ENCODE assay signal across 1 cellular context in the genomic region with DNA sequence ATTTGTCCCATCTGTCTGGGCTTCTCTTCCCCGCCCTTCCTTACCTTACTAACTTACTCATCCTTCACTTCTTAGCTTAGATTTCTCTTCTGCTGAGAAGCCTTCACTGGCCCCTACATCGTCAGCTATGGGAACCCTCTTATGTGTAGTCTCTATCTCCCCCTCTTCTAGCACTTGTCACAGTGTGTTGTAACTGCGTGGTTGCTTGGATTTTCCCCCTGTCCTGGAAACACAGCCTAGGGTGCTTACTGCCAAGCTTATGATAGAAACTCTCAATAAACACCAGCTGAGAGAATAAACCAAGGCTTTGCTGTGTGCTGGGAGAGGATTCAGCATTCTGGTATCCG.
TF ChIP-seq lines count a peak whose summit lies in the region.

No MANE protein-coding gene starts in this region.

TF ChIP-seq in HepG2, 621 proteins besides CTCF, POLR2A, EP300 and RAD21 (continued from another document):
- TF ChIP-seq DPF2 (CRISPR knock-in tag; IDR thresholded peaks at IDR 0.05; ENCODE audit: borderline replicate concordance, low read depth) = peak; percentile 10; the same call in 1 of the 2 replicates
- no peak for TF ChIP-seq SIN3A (IDR thresholded peaks at IDR 0.05; ENCODE audit: borderline replicate concordance, low read depth, low read length)
- TF ChIP-seq ZZZ3 (CRISPR knock-in tag; IDR thresholded peaks at IDR 0.05; ENCODE audit: borderline replicate concordance) = no peak
- TF ChIP-seq PRPF4 (IDR thresholded peaks at IDR 0.05; ENCODE audit: low read depth, low read length, poor library complexity, severe bottlenecking) = no peak
- TF ChIP-seq, protein P1, sequence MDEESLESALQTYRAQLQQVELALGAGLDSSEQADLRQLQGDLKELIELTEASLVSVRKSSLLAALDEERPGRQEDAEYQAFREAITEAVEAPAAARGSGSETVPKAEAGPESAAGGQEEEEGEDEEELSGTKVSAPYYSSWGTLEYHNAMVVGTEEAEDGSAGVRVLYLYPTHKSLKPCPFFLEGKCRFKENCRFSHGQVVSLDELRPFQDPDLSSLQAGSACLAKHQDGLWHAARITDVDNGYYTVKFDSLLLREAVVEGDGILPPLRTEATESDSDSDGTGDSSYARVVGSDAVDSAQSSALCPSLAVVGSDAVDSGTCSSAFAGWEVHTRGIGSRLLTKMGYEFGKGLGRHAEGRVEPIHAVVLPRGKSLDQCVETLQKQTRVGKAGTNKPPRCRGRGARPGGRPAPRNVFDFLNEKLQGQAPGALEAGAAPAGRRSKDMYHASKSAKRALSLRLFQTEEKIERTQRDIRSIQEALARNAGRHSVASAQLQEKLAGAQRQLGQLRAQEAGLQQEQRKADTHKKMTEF (CRISPR knock-in tag; IDR thresholded peaks at IDR 0.05) = no peak
